In the genomic region with DNA sequence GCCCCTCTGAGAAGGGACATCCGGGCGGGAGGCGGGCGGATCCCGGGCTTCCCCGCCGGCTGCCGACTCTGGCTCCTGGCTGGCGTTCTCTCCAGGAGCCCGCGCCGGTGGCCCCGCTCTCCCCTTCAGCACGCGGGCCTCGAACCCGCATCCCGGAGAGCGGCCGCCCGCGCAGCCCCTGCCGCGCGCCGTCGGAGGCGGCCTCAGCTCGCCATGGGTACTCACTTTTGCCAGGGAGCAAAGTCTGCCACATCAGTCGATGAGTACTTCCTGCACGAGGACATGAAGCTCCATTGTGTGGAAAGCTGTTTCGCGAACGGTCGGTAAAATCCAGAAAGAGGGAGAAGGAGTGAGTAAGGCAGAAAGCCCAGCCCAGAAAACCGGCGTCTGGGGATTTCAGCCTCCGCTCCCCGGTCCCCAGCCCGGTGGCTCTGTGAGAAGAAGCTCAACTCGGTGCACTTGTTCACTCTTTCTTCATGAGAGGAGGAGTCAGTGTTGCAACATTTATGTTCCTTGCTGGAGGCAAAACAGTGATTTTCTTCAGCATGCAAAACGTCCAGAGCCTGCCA, we compare ENCODE assay signal across 7 cellular contexts. TPM values are rescaled to one million over a fixed set of nuclear protein-coding genes. Genes with fewer than 3 reads are reported as not detected.
A peak's percentile ranks its signal among the peaks of the same experiment; 100 is the strongest.
DNase-seq lines count a peak whose midpoint lies in the region; ATAC-seq and TF ChIP-seq lines count a peak whose summit lies in the region.

A gene (minus strand): TSS at position 445 of the 569 bp plus-strand sequence. CDS start 140,867 bp downstream, outside the sequence.

- H3K9me3 ChIP-seq in esophagus squamous epithelium = no peaks in the 10 kb centered on the region

- in situ Hi-C loops in SK-MEL-5 (cut with HindIII; ENCODE audit: low pct_unique_long_range_greater_than_20kb, low sequenced_read_pairs) = no loop called here

- ATAC-seq in GM18517 (IDR thresholded peaks at IDR 0.05; ENCODE audit: unreplicated experiment) (peak; percentile 28), HG02840 (IDR thresholded peaks at IDR 0.05; ENCODE audit: low FRiP score, unreplicated experiment) (peak; percentile 23), naive B cell (ENCODE audit: low read depth in 2 of 2) (no peak), HG03095 (IDR thresholded peaks at IDR 0.05; ENCODE audit: unreplicated experiment) (no peak)

- no peak for TF ChIP-seq POLR2A in esophagus squamous epithelium (IDR thresholded peaks at IDR 0.05)

- no peak for TF ChIP-seq CTCF in esophagus squamous epithelium (IDR thresholded peaks at IDR 0.05)

- H3K27ac ChIP-seq in esophagus squamous epithelium = peak within 1 kb of the TSS in 3 of 4 donors; percentile 0 to 64 (median 5)

- no peaks in the 10 kb centered on the region for H3K36me3 ChIP-seq in esophagus squamous epithelium

- peaks cover 66 to 90% (median 67%) of the 10 kb centered on the region in 3 donors for H3K27me3 Mint-ChIP-seq in naive B cell

- H3K4me3 Mint-ChIP-seq in naive B cell = peak within 1 kb of the TSS in 6 of 8 donors; percentile 69 to 82 (median 78)

- DNase-seq in SK-MEL-5 (ENCODE audit: low read depth, low spot score) (peak; percentile 66), esophagus squamous epithelium (lab: John Stamatoyannopoulos, UW) (no peak), naive B cell (no peak), activated gamma-delta T cell (lab: John Stamatoyannopoulos, UW) (no peak)

- peaks cover 0 to 54% (median 0%) of the 10 kb centered on the region in 4 donors for H3K27me3 ChIP-seq in esophagus squamous epithelium

- WGBS in esophagus squamous epithelium, 2 donors = 0% methylated on average over 10 to 13 of the region's 42 CpGs

- H3K27ac Mint-ChIP-seq in naive B cell = peak within 1 kb of the TSS in 2 of 6 donors; percentile 17 to 71

- H3K36me3 Mint-ChIP-seq in naive B cell = peaks cover 0 to 11% of the 10 kb centered on the region in 2 donors

- peaks cover 11 to 15% (median 13%) of the 10 kb centered on the region in 3 donors for H3K4me1 Mint-ChIP-seq in naive B cell

- H3K4me1 ChIP-seq in esophagus squamous epithelium = peaks cover 0 to 23% (median 7%) of the 10 kb centered on the region in 3 donors

- H3K9me3 Mint-ChIP-seq in naive B cell = no peaks in the 10 kb centered on the region

- intact Hi-C loops in esophagus squamous epithelium (cut with DNase I) = no loop called here

- peak within 1 kb of the TSS; percentile 41 to 64 (median 52) for H3K4me3 ChIP-seq in esophagus squamous epithelium

RNA-seq across cellular contexts. Expression of the gene that starts here (rescaled TPM):
- 21.4 and 22.2 TPM in 2 replicates for total RNA-seq in SK-MEL-5 (2014; rRNA removed; shearing (Covaris generic))
- polyA plus RNA-seq in SK-MEL-5 (2015; cell fraction: cytosol; rRNA removed) = 4.4 and 8.8 TPM in 2 replicates
- 7.2 and 13.2 TPM in 2 replicates for polyA plus RNA-seq in SK-MEL-5 (2015; cell fraction: nucleus; rRNA removed)
- total RNA-seq in esophagus squamous epithelium = 1 to 10 TPM; 1.5 to 2.8 (median 2.3) TPM
- not detected for polyA plus RNA-seq in naive B cell (ENCODE audit: low read depth in 6 of 6)

Comparison
In these comparisons a context has a peak if more than half of its experiments do, and no peak if none do; other contexts are left out.
1. ATAC-seq: peak in GM18517 (single experiment) and HG02840 (single experiment); none in naive B cell (0 of 2) and HG03095 (single experiment).